ENCODE assay signal across 8 cellular contexts in the genomic region with DNA sequence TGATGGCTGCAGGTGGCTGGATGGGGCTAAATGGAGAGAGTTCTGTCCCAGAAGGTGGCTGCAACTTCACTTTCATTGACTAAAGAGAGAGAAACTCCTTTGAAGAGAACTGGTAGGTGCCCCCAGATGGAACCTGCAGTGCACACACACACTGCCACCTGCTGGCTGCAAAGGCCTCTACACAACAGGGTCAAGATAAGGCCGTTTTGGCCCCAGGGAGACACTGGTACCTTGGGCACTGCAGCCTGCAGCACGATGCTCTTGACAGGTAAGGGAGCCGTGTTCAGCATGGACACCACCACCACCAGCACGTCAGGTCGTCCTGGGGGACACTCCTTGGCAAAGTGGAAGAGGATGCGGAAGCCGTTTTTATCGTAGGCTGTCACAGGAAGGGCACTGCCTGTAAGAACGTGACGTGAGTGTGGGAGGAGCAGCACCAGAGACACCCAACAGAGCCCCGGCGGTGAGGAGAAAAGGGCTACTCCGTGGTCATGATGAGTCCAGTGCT. TPM values are rescaled to one million over a fixed set of nuclear protein-coding genes. Genes with fewer than 3 reads are reported as not detected.
DNase-seq lines count a peak whose midpoint lies in the region; ATAC-seq and TF ChIP-seq lines count a peak whose summit lies in the region.

No MANE protein-coding gene starts in this region.

- DNase-seq in ELF-1 (ENCODE audit: low read depth, low spot score): peak; percentile 74
- peak; percentile 63 for DNase-seq in KBM-7
- DNase-seq in RWPE2 (ENCODE audit: low spot score): no peak
- peak; percentile 33 for DNase-seq in activated gamma-delta T cell treated with anti-CD3 and anti-CD28 coated beads, Interleukin-2, amount 50 U/mL, for 16 hours (ENCODE audit: low read depth)
- peak; percentile 11 to 39 for DNase-seq in foreskin keratinocyte
- DNase-seq in trophoblast cell: peak; percentile 49 to 80
- no peak for DNase-seq in ureter (ENCODE audit: low spot score)

- H3K4me3 ChIP-seq in RWPE2 (ENCODE audit: severe bottlenecking): no peak overlapping the region
- H3K4me3 ChIP-seq in trophoblast cell (ENCODE audit: low read depth, low read length): no peak overlapping the region

- H3K36me3 ChIP-seq in RWPE2 (ENCODE audit: low read depth) (peaks cover 91% of the 10 kb centered on the region), trophoblast cell (ENCODE audit: control insufficient read depth in 1 of 2, insufficient read depth in 2 of 2, low read length in 2 of 2) (peaks cover 82 to 92% of the 10 kb centered on the region in 2 experiments)

- no peak overlapping the region for H3K18ac ChIP-seq in trophoblast cell (ENCODE audit: low read length)

- H4K91ac ChIP-seq in trophoblast cell (ENCODE audit: low read depth, low read length): no peak overlapping the region

- no peak overlapping the region for H3K4ac ChIP-seq in trophoblast cell (ENCODE audit: low read depth, low read length)

- no CpG with 5 or more reads among the region's 13 CpGs for WGBS in trophoblast cell (ENCODE audit: extremely low coverage, insufficient coverage, insufficient read length)

- H3K79me2 ChIP-seq in trophoblast cell (ENCODE audit: control insufficient read depth, insufficient read depth, low read length, poor library complexity): no peaks in the 10 kb centered on the region

- H3K23ac ChIP-seq in trophoblast cell (ENCODE audit: low read length): no peak overlapping the region

- no peak overlapping the region for H4K12ac ChIP-seq in trophoblast cell (ENCODE audit: low read depth, low read length)

- ATAC-seq in RWPE2 (ENCODE audit: low read depth): peak; percentile 74
- peak; percentile 74 for ATAC-seq in foreskin keratinocyte
- ATAC-seq in GM18868 (IDR thresholded peaks at IDR 0.05; ENCODE audit: unreplicated experiment): no peak

- H2BK12ac ChIP-seq in trophoblast cell (ENCODE audit: low read length): no peak overlapping the region

- no peaks in the 10 kb centered on the region for H3K9me3 ChIP-seq in RWPE2 (ENCODE audit: severe bottlenecking)
- peaks cover 1% of the 10 kb centered on the region for H3K9me3 ChIP-seq in trophoblast cell (ENCODE audit: insufficient read depth, low read depth, low read length)

- no peak overlapping the region for H3K9ac ChIP-seq in trophoblast cell (ENCODE audit: low read length)

- H3K27ac ChIP-seq in RWPE2 (ENCODE audit: poor library complexity, severe bottlenecking) (no peak overlapping the region), foreskin keratinocyte (no peak overlapping the region), trophoblast cell (ENCODE audit: low read depth, low read length) (no peak overlapping the region)

- H3K27me3 ChIP-seq in RWPE2 (ENCODE audit: insufficient read depth, poor library complexity, severe bottlenecking): no peaks in the 10 kb centered on the region
- H3K27me3 ChIP-seq in foreskin keratinocyte: no peaks in the 10 kb centered on the region
- no peaks in the 10 kb centered on the region for H3K27me3 ChIP-seq in trophoblast cell (ENCODE audit: insufficient read depth, low read length)

- no peak overlapping the region for H4K8ac ChIP-seq in trophoblast cell (ENCODE audit: low read depth, low read length)

- TF ChIP-seq CTCF in RWPE2 (IDR thresholded peaks at IDR 0.05; ENCODE audit: poor library complexity, severe bottlenecking) (peak; percentile 82), foreskin keratinocyte (conservative IDR thresholded peaks at IDR 0.05) (peak; percentile 84)

- in situ Hi-C loops in KBM-7 (cut with MboI; ENCODE audit: low pct_unique_long_range_greater_than_20kb, low sequenced_read_pairs): no loop called here

- no peak overlapping the region for H3K14ac ChIP-seq in trophoblast cell (ENCODE audit: low read length)

- H2AFZ ChIP-seq in trophoblast cell (ENCODE audit: insufficient read depth, low read length, poor library complexity): no peak overlapping the region

- no peak overlapping the region for H3K4me2 ChIP-seq in trophoblast cell (ENCODE audit: low read length)

- H2AK5ac ChIP-seq in trophoblast cell (ENCODE audit: low read length): no peak overlapping the region

- H2BK120ac ChIP-seq in trophoblast cell (ENCODE audit: insufficient read depth, low read length, poor library complexity): no peak overlapping the region

- no peaks in the 10 kb centered on the region for H3K4me1 ChIP-seq in RWPE2 (ENCODE audit: insufficient read depth, poor library complexity, severe bottlenecking)
- H3K4me1 ChIP-seq in foreskin keratinocyte: no peaks in the 10 kb centered on the region
- H3K4me1 ChIP-seq in trophoblast cell (ENCODE audit: control insufficient read depth in 1 of 2, insufficient read depth in 2 of 2, low read length in 2 of 2): no peaks in the 10 kb centered on the region

- no peak overlapping the region for H2BK5ac ChIP-seq in trophoblast cell (ENCODE audit: low read depth, low read length, poor library complexity)

- H3K79me1 ChIP-seq in trophoblast cell (ENCODE audit: low read length): no peaks in the 10 kb centered on the region

RNA-seq across cellular contexts. Expression of gene GGA3, which starts 22.7 kb away (rescaled TPM):
- total RNA-seq in foreskin keratinocyte: 19.1 and 20.7 TPM in 2 replicates
- 12.3 and 12.8 TPM in 2 replicates for polyA plus RNA-seq in foreskin keratinocyte
- 29.6 and 29.8 TPM in 2 replicates for polyA plus RNA-seq in trophoblast cell (2013)
- 61.4 TPM for total RNA-seq in ureter

RNA-seq across cellular contexts. Expression of gene MRPS7, which starts 22.9 kb away (rescaled TPM):
- total RNA-seq in foreskin keratinocyte (105 and 110 TPM in 2 replicates), ureter (57.0 TPM)
- 126 and 127 TPM in 2 replicates for polyA plus RNA-seq in foreskin keratinocyte
- polyA plus RNA-seq in trophoblast cell (2013): 44.9 and 45.1 TPM in 2 replicates

RNA-seq across cellular contexts. Expression of gene MIF4GD, which starts 32.3 kb away (rescaled TPM):
- 11.6 and 13.7 TPM in 2 replicates for total RNA-seq in foreskin keratinocyte
- polyA plus RNA-seq in foreskin keratinocyte: 17.8 and 19.6 TPM in 2 replicates
- 8.8 and 8.9 TPM in 2 replicates for polyA plus RNA-seq in trophoblast cell (2013)
- 19.9 TPM for total RNA-seq in ureter

RNA-seq across cellular contexts. Expression of gene NUP85, which starts 33.3 kb away (rescaled TPM):
- 74.4 and 81.5 TPM in 2 replicates for total RNA-seq in foreskin keratinocyte
- polyA plus RNA-seq in foreskin keratinocyte: 55.9 and 66.9 TPM in 2 replicates
- polyA plus RNA-seq in trophoblast cell (2013): 48.2 and 51.5 TPM in 2 replicates
- 88.6 TPM for total RNA-seq in ureter

RNA-seq across cellular contexts. Expression of gene SLC25A19, which starts 50.5 kb away (rescaled TPM):
- total RNA-seq in foreskin keratinocyte (12.3 and 13.2 TPM in 2 replicates), ureter (8.8 TPM)
- 11.8 and 15.2 TPM in 2 replicates for polyA plus RNA-seq in foreskin keratinocyte
- polyA plus RNA-seq in trophoblast cell (2013): 8.9 and 10.2 TPM in 2 replicates

Comparison
In these comparisons a context has a peak if more than half of its experiments do, and no peak if none do; other contexts are left out.
1. DNase-seq: peak in ELF-1 (single experiment), KBM-7 (single experiment), activated gamma-delta T cell treated with anti-CD3 and anti-CD28 coated beads, Interleukin-2, amount 50 U/mL, for 16 hours (single experiment), foreskin keratinocyte (2 of 2) and trophoblast cell (2 of 2); none in RWPE2 (single experiment) and ureter (single experiment).